In the genomic region with DNA sequence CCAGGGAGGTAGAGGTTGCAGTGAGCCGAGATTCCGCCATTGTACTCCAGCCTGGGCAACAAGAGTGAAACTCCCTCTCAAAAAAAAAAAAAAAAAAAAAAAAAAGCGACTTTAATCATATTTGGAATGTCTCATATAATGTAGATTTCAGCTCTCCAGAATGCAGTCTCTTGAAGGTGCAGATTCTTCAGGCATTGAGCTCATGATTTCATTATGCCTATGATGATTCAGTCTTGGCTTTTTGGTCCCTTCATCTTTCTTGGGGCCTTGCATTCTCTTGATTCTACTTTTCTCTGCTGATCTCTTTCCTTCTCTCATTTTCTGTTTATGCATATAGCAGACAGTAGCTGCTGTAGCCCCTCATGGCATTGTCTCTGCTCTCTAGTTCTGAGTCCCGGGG, we compare ENCODE assay signal across 21 cellular contexts. TPM values are rescaled to one million over a fixed set of nuclear protein-coding genes. Genes with fewer than 3 reads are reported as not detected.
DNase-seq lines count a peak whose midpoint lies in the region; ATAC-seq and TF ChIP-seq lines count a peak whose summit lies in the region.
"Had no signal": no experiment of that assay in that cellular context is flagged by ENCODE, and none has a peak within 500 bp of the region (broad histone marks: within the 10 kb centered on the region; RNA-seq: fewer than 3 reads in every experiment).

No MANE protein-coding gene starts in this region.

- intact Hi-C loops in left ventricle myocardium inferior (cut with micrococcal nuclease) = no loop called here
- intact Hi-C loops in ascending aorta (cut with DNase I) = no loop called here

- TF ChIP-seq CTCF in WTC11 (IDR thresholded peaks at IDR 0.05) (no peak), fibroblast of pulmonary artery (IDR thresholded peaks at IDR 0.05; ENCODE audit: low read length, missing control alignments) (no peak), tibial nerve (IDR thresholded peaks at IDR 0.05) (no peak), left ventricle myocardium inferior (IDR thresholded peaks at IDR 0.05; ENCODE audit: borderline replicate concordance) (no peak), ascending aorta (IDR thresholded peaks at IDR 0.05) (no peak)

- H3K27me3 Mint-ChIP-seq in stimulated activated naive CD8-positive, alpha-beta T cell treated with anti-CD3 and anti-CD28 coated beads, Interleukin-15, Interleukin-2, amounts not matched to agents 100 ng/mL and 50 ng/mL, for 24 hours = no peaks in the 10 kb centered on the region
- H3K27me3 Mint-ChIP-seq in WTC11 (ENCODE audit: low read depth) = no peaks in the 10 kb centered on the region
- H3K27me3 Mint-ChIP-seq: activated CD4-positive, alpha-beta memory T cell treated with anti-CD3 and anti-CD28 coated beads for 36 hours; stimulated activated memory B cell treated with anti-CD40 and anti-IgM and Interleukin-4, amounts not matched to agents 10 μg/mL and 1 μg/mL and 100 μg/mL, for 72 hours had no signal

- H3K4me3 Mint-ChIP-seq in stimulated activated naive CD8-positive, alpha-beta T cell treated with anti-CD3 and anti-CD28 coated beads, Interleukin-15, Interleukin-2, amounts not matched to agents 100 ng/mL and 50 ng/mL, for 24 hours = peak overlapping the region; percentile 11
- H3K4me3 Mint-ChIP-seq in WTC11 = no peak overlapping the region
- H3K4me3 Mint-ChIP-seq: activated CD4-positive, alpha-beta memory T cell treated with anti-CD3 and anti-CD28 coated beads for 36 hours; stimulated activated memory B cell treated with anti-CD40 and anti-IgM and Interleukin-4, amounts not matched to agents 10 μg/mL and 1 μg/mL and 100 μg/mL, for 72 hours had no signal

- H3K36me3 Mint-ChIP-seq in stimulated activated naive CD8-positive, alpha-beta T cell treated with anti-CD3 and anti-CD28 coated beads, Interleukin-15, Interleukin-2, amounts not matched to agents 100 ng/mL and 50 ng/mL, for 24 hours (ENCODE audit: low read depth) = no peaks in the 10 kb centered on the region
- no peaks in the 10 kb centered on the region for H3K36me3 Mint-ChIP-seq in WTC11
- H3K36me3 Mint-ChIP-seq: activated CD4-positive, alpha-beta memory T cell treated with anti-CD3 and anti-CD28 coated beads for 36 hours had no signal

- H3K4me3 ChIP-seq in fibroblast of pulmonary artery (replicated peaks; ENCODE audit: low read depth, low read length) (no peak overlapping the region), tibial nerve (no peak overlapping the region), left ventricle myocardium inferior (no peak overlapping the region), ascending aorta (no peak overlapping the region)
- H3K4me3 ChIP-seq: esophagus squamous epithelium, transverse colon had no signal

- H3K4me1 Mint-ChIP-seq in stimulated activated naive CD8-positive, alpha-beta T cell treated with anti-CD3 and anti-CD28 coated beads, Interleukin-15, Interleukin-2, amounts not matched to agents 100 ng/mL and 50 ng/mL, for 24 hours (ENCODE audit: low read depth) = peaks cover 78% of the 10 kb centered on the region
- peaks cover 77% of the 10 kb centered on the region for H3K4me1 Mint-ChIP-seq in WTC11

- H3K36me3 ChIP-seq in tibial nerve (no peaks in the 10 kb centered on the region), left ventricle myocardium inferior (no peaks in the 10 kb centered on the region), ascending aorta (no peaks in the 10 kb centered on the region)
- H3K36me3 ChIP-seq: esophagus squamous epithelium, neutrophil, transverse colon had no signal

- H3K27ac Mint-ChIP-seq in stimulated activated naive CD8-positive, alpha-beta T cell treated with anti-CD3 and anti-CD28 coated beads, Interleukin-15, Interleukin-2, amounts not matched to agents 100 ng/mL and 50 ng/mL, for 24 hours = peak overlapping the region; percentile 18
- H3K27ac Mint-ChIP-seq in WTC11 = peak overlapping the region; percentile 44; the same call in 1 of the 2 replicates
- H3K27ac Mint-ChIP-seq: activated CD4-positive, alpha-beta memory T cell treated with anti-CD3 and anti-CD28 coated beads for 36 hours; stimulated activated memory B cell treated with anti-CD40 and anti-IgM and Interleukin-4, amounts not matched to agents 10 μg/mL and 1 μg/mL and 100 μg/mL, for 72 hours had no signal

- H3K9me3 ChIP-seq in tibial nerve (no peaks in the 10 kb centered on the region), left ventricle myocardium inferior (replicated peaks) (no peaks in the 10 kb centered on the region), ascending aorta (no peaks in the 10 kb centered on the region)
- H3K9me3 ChIP-seq: esophagus squamous epithelium, neutrophil, transverse colon had no signal

- no peak for ATAC-seq in stimulated activated naive CD8-positive, alpha-beta T cell treated with anti-CD3 and anti-CD28 coated beads, Interleukin-15, Interleukin-2, amounts not matched to agents 100 U/mL and 50 U/mL, for 24 hours
- ATAC-seq in WTC11 = no peak
- ATAC-seq: stimulated activated memory B cell treated with anti-CD40 and anti-IgM and Interleukin-4, amounts not matched to agents 10 μg/mL and 1 μg/mL and 100 μg/mL, for 72 hours had no signal

- H3K27me3 ChIP-seq in tibial nerve (no peaks in the 10 kb centered on the region), left ventricle myocardium inferior (ENCODE audit: low read depth) (no peaks in the 10 kb centered on the region), ascending aorta (no peaks in the 10 kb centered on the region)
- H3K27me3 ChIP-seq: esophagus squamous epithelium, neutrophil, transverse colon had no signal

- CTCF ChIA-PET in WTC11 (lab: Charles Lee) = no interaction called here

- POLR2A ChIA-PET in WTC11 (lab: Charles Lee) = interaction anchor here (0.7 kb wide), 2 partner anchors 14 to 15 kb away, joined by 3 to 5 read pairs; no protein-coding TSS in a partner anchor

- H3K4me1 ChIP-seq in tibial nerve (peaks cover 0 to 46% (median 34%) of the 10 kb centered on the region in 4 donors), left ventricle myocardium inferior (peaks cover 55% of the 10 kb centered on the region), ascending aorta (peaks cover 0 to 3% of the 10 kb centered on the region in 2 donors)

- 49 to 65% methylated on average over 4 of the region's 4 CpGs for WGBS in tibial nerve, 2 donors

- H3K27ac ChIP-seq in tibial nerve (peak overlapping the region; percentile 3 to 75 (median 30)), left ventricle myocardium inferior (replicated peaks) (no peak overlapping the region), ascending aorta (no peak overlapping the region)
- H3K27ac ChIP-seq: esophagus squamous epithelium, neutrophil, RWPE1 had no signal

- no peak for TF ChIP-seq POLR2A in tibial nerve (IDR thresholded peaks at IDR 0.05)

- TF ChIP-seq EP300 in tibial nerve (IDR thresholded peaks at IDR 0.05) = no peak

- H3K9me3 Mint-ChIP-seq in stimulated activated naive CD8-positive, alpha-beta T cell treated with anti-CD3 and anti-CD28 coated beads, Interleukin-15, Interleukin-2, amounts not matched to agents 100 ng/mL and 50 ng/mL, for 24 hours = no peaks in the 10 kb centered on the region
- H3K9me3 Mint-ChIP-seq in WTC11 = no peaks in the 10 kb centered on the region
- H3K9me3 Mint-ChIP-seq: activated CD4-positive, alpha-beta memory T cell treated with anti-CD3 and anti-CD28 coated beads for 36 hours; stimulated activated memory B cell treated with anti-CD40 and anti-IgM and Interleukin-4, amounts not matched to agents 10 μg/mL and 1 μg/mL and 100 μg/mL, for 72 hours had no signal

- DNase-seq in stimulated activated naive CD8-positive, alpha-beta T cell treated with anti-CD3 and anti-CD28 coated beads, Interleukin-15, Interleukin-2, amounts not matched to agents 100 U/mL and 50 U/mL, for 24 hours = no peak
- no peak for DNase-seq in WTC11 (ENCODE audit: low spot score)
- peak; percentile 41 for DNase-seq in fibroblast of pulmonary artery (ENCODE audit: low read depth)
- no peak for DNase-seq in tibial nerve (ENCODE audit: low spot score in 2 of 2)
- DNase-seq in left ventricle myocardium inferior = no peak
- DNase-seq in NCI-H748 treated with DMSO at 0.1 percent for 48 hours (lab: John Stamatoyannopoulos, UW) = no peak
- DNase-seq in ascending aorta (ENCODE audit: low spot score in 2 of 2) = no peak
- DNase-seq: activated CD4-positive, alpha-beta memory T cell treated with anti-CD3 and anti-CD28 coated beads for 36 hours; AML-193; central memory CD4-positive, alpha-beta T cell; effector CD4-positive, alpha-beta T cell; esophagus squamous epithelium; head of caudate nucleus; KG1; NCI-H1930; SW 1271; transverse colon had no signal

TF ChIP-seq in WTC11, 78 proteins besides CTCF, POLR2A, EP300 and RAD21:
- TF ChIP-seq, protein P1, sequence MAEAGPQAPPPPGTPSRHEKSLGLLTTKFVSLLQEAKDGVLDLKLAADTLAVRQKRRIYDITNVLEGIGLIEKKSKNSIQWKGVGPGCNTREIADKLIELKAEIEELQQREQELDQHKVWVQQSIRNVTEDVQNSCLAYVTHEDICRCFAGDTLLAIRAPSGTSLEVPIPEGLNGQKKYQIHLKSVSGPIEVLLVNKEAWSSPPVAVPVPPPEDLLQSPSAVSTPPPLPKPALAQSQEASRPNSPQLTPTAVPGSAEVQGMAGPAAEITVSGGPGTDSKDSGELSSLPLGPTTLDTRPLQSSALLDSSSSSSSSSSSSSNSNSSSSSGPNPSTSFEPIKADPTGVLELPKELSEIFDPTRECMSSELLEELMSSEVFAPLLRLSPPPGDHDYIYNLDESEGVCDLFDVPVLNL (CRISPR knock-in tag; IDR thresholded peaks at IDR 0.05; ENCODE audit: borderline replicate concordance, low read depth) = no peak
- TF ChIP-seq GTF2I (CRISPR knock-in tag; conservative IDR thresholded peaks at IDR 0.05) (no peak), SOX15 (CRISPR knock-in tag; IDR thresholded peaks at IDR 0.05) (no peak), GABPB1 (CRISPR knock-in tag; IDR thresholded peaks at IDR 0.05) (no peak), TCF7 (CRISPR knock-in tag; IDR thresholded peaks at IDR 0.05; ENCODE audit: low read depth) (no peak)
- TF ChIP-seq, protein P2, sequence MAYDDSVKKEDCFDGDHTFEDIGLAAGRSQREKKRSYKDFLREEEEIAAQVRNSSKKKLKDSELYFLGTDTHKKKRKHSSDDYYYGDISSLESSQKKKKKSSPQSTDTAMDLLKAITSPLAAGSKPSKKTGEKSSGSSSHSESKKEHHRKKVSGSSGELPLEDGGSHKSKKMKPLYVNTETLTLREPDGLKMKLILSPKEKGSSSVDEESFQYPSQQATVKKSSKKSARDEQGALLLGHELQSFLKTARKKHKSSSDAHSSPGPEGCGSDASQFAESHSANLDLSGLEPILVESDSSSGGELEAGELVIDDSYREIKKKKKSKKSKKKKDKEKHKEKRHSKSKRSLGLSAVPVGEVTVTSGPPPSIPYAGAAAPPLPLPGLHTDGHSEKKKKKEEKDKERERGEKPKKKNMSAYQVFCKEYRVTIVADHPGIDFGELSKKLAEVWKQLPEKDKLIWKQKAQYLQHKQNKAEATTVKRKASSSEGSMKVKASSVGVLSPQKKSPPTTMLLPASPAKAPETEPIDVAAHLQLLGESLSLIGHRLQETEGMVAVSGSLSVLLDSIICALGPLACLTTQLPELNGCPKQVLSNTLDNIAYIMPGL (CRISPR knock-in tag; IDR thresholded peaks at IDR 0.05) = no peak

RNA-seq across cellular contexts. Expression of gene KDM4C, which starts 22.9 kb away (rescaled TPM):
- total RNA-seq in WTC11 (2021) (29.2 to 35.5 TPM (median 34.0 TPM) in 3 replicates), tibial nerve (10 to 100 TPM; 27.8 to 47.7 (median 38.1) TPM), left ventricle myocardium inferior (14.1 TPM), ascending aorta (12.7 TPM)

Comparison
In these comparisons a context has a peak if more than half of its experiments do, and no peak if none do; other contexts are left out.
1. H3K27ac ChIP-seq: peak in tibial nerve (4 of 4); none in left ventricle myocardium inferior (single experiment) and ascending aorta (0 of 2).